8 cellular contexts compared by ENCODE assay signal in the genomic region with DNA sequence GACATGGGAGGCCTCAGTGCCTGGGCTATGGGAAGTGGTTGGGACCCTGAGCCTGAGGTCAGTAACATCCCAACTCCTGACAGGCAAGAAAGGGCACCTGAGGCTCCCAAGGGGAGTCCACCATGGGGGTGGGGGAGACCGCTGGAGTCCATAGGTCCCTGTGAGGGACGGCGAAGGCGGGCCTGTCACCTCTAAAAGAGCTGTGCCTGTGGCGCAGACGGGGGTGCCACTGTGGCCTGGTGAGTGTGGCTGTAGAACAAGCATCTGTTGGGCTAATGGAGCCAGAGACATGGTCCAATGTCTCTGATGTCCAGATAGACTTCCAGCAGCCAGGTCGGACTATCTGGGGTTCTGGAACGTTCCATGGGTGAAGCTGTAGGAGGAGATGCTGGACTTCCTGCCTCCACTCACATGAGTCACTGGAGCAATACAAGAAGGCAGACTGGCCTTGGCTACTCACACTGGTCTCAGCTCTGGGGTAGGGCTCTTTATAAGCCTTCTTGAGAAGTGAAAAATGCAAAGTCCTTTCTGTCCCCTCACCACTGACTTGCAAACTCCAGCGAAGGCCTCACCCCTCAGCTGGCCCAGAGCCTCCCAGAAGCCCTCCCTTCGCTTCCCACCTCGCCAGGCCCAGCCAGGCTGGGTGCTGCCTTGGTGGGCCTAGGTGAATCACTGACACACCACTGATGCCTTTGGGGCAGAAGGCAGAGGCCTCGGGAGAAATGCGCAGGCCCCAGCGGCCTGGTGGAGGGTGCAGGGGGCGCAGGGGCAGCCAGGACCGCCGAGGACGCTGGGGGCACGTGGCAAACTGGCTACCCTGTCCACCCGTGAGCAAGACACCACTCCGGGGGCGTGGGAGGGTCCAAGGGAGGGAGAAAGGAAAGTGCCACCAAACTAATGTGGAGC. TPM values are rescaled to one million over a fixed set of nuclear protein-coding genes. Genes with fewer than 3 reads are reported as not detected.
DNase-seq lines count a peak whose midpoint lies in the region; ATAC-seq and TF ChIP-seq lines count a peak whose summit lies in the region.

No MANE protein-coding gene starts in this region.

- peak overlapping the region; percentile 92 for H2AFZ ChIP-seq in GM23338

- intact Hi-C loops in heart left ventricle (cut with DNase I) (loop anchor here in 4 of 10 donors (5.0 to 10.0 kb wide), 5 partner anchors 79 to 149 kb away; a partner anchor contains a TSS), gastrocnemius medialis (cut with DNase I; ENCODE audit: low total_unique reads) (loop anchor here (5.0 kb wide), 4 partner anchors 46 to 184 kb away; a partner anchor contains a TSS)

- H3K27me3 ChIP-seq in GM23338 (ENCODE audit: insufficient read depth) (peaks cover 15% of the 10 kb centered on the region), heart left ventricle (no peaks in the 10 kb centered on the region), gastrocnemius medialis (no peaks in the 10 kb centered on the region)

- in situ Hi-C loops in gastrocnemius medialis (cut with MboI; ENCODE audit: low sequenced_read_pairs in 4 of 4), result loop anchor here in 1 of 4 donors (10.0 kb wide), 1 partner anchor 139 kb away; no protein-coding TSS in a partner anchor

- peak overlapping the region; percentile 75 for H3K4me3 Mint-ChIP-seq in GM23338
- H3K4me3 Mint-ChIP-seq in activated T-cell treated with anti-CD3 and anti-CD28 coated beads, Interleukin-2, amount 50 U/mL, for 4 hours, result peak overlapping the region; percentile 79

- no peak overlapping the region for H3K27ac ChIP-seq in GM23338 (ENCODE audit: low read depth)
- H3K27ac ChIP-seq in heart left ventricle, result peak overlapping the region in 11 of 12 donors; percentile 49 to 84 (median 60)
- peak overlapping the region; percentile 55 to 70 (median 62) for H3K27ac ChIP-seq in gastrocnemius medialis

- peaks cover 16% of the 10 kb centered on the region for H3F3A ChIP-seq in GM23338 (replicated peaks; ENCODE audit: low read depth)

- H3K9me3 ChIP-seq in heart left ventricle (no peaks in the 10 kb centered on the region), gastrocnemius medialis (no peaks in the 10 kb centered on the region)

- peaks cover 29% of the 10 kb centered on the region for H3K4me1 ChIP-seq in GM23338 (ENCODE audit: insufficient read depth)
- peaks cover 0 to 45% (median 8%) of the 10 kb centered on the region in 12 donors for H3K4me1 ChIP-seq in heart left ventricle
- peaks cover 5 to 9% of the 10 kb centered on the region in 2 donors for H3K4me1 ChIP-seq in gastrocnemius medialis

- peak overlapping the region; percentile 51; the same call in 1 of the 2 replicates for H3K4me3 ChIP-seq in GM23338
- peak overlapping the region in 7 of 12 donors; percentile 21 to 97 (median 37) for H3K4me3 ChIP-seq in heart left ventricle
- no peak overlapping the region for H3K4me3 ChIP-seq in gastrocnemius medialis

- TF ChIP-seq CTCF in GM23338 (conservative IDR thresholded peaks at IDR 0.05; ENCODE audit: low read depth in 2 of 2), result no peak
- TF ChIP-seq CTCF in heart left ventricle (IDR thresholded peaks at IDR 0.05), result no peak
- TF ChIP-seq CTCF in gastrocnemius medialis (IDR thresholded peaks at IDR 0.05 in 4 of 5, conservative IDR thresholded peaks at IDR 0.05 in 1 of 5), result no peak

- H3K9me3 Mint-ChIP-seq in GM23338, result no peaks in the 10 kb centered on the region; the same call in 2 of the 3 replicates
- no peaks in the 10 kb centered on the region for H3K9me3 Mint-ChIP-seq in activated T-cell treated with anti-CD3 and anti-CD28 coated beads, Interleukin-2, amount 50 U/mL, for 4 hours

- no peak overlapping the region; the same call in 1 of the 2 replicates for H3K4me2 ChIP-seq in GM23338

- WGBS in heart left ventricle, 4 donors, result 89 to 90% (median 89%) methylated on average over 16 to 22 of the region's 22 CpGs

- H3K36me3 Mint-ChIP-seq in GM23338 (ENCODE audit: low read depth), result no peaks in the 10 kb centered on the region
- peaks cover 25% of the 10 kb centered on the region for H3K36me3 Mint-ChIP-seq in activated T-cell treated with anti-CD3 and anti-CD28 coated beads, Interleukin-2, amount 50 U/mL, for 4 hours (ENCODE audit: insufficient read depth)

- peaks cover 26% of the 10 kb centered on the region for H3K79me2 ChIP-seq in GM23338 (replicated peaks; ENCODE audit: insufficient read depth)

- no peak overlapping the region for H3K27ac Mint-ChIP-seq in GM23338

- H3K27me3 Mint-ChIP-seq in GM23338 (ENCODE audit: insufficient read depth, low read depth, poor library complexity), result peaks cover 28% of the 10 kb centered on the region
- no peaks in the 10 kb centered on the region for H3K27me3 Mint-ChIP-seq in activated T-cell treated with anti-CD3 and anti-CD28 coated beads, Interleukin-2, amount 50 U/mL, for 4 hours (ENCODE audit: low read depth)

- peak; percentile 74 for DNase-seq in AG08396 (ENCODE audit: low spot score)
- peak; percentile 40 for DNase-seq in GM23338 (ENCODE audit: low spot score)
- no peak for DNase-seq in activated T-cell treated with anti-CD3 and anti-CD28 coated beads, Interleukin-2, amount 50 U/mL, for 4 hours
- DNase-seq in heart left ventricle, result peak in 1 of 5 donors; percentile 27
- no peak for DNase-seq in gastrocnemius medialis
- no peak for DNase-seq in SK-N-DZ (ENCODE audit: low spot score)

- ATAC-seq in GM23338, result peak; percentile 7; the same call in 2 of the 3 replicates
- no peak for ATAC-seq in activated T-cell treated with anti-CD3 and anti-CD28 coated beads, Interleukin-2, amount 50 U/mL, for 4 hours
- peak; percentile 15 to 62 (median 36) for ATAC-seq in heart left ventricle
- ATAC-seq in gastrocnemius medialis, result peak; percentile 32 to 38
- ATAC-seq in GM19467 (IDR thresholded peaks at IDR 0.05; ENCODE audit: unreplicated experiment), result no peak
- ATAC-seq in GM18502 (IDR thresholded peaks at IDR 0.05; ENCODE audit: poor library complexity, unreplicated experiment), result no peak

- H4K20me1 ChIP-seq in GM23338 (replicated peaks; ENCODE audit: insufficient read depth), result no peaks in the 10 kb centered on the region

- no peak for TF ChIP-seq POLR2A in heart left ventricle (IDR thresholded peaks at IDR 0.05)
- TF ChIP-seq POLR2A in gastrocnemius medialis (IDR thresholded peaks at IDR 0.05), result no peak

- peaks cover 36% of the 10 kb centered on the region for H3K4me1 Mint-ChIP-seq in GM23338
- peaks cover 47% of the 10 kb centered on the region for H3K4me1 Mint-ChIP-seq in activated T-cell treated with anti-CD3 and anti-CD28 coated beads, Interleukin-2, amount 50 U/mL, for 4 hours (ENCODE audit: low read depth)

- no peaks in the 10 kb centered on the region for H3K9me2 ChIP-seq in GM23338 (ENCODE audit: insufficient read depth)

- H3K36me3 ChIP-seq in GM23338 (ENCODE audit: insufficient read depth), result no peaks in the 10 kb centered on the region
- H3K36me3 ChIP-seq in heart left ventricle, result no peaks in the 10 kb centered on the region
- H3K36me3 ChIP-seq in gastrocnemius medialis, result no peaks in the 10 kb centered on the region

TF ChIP-seq in GM23338, 12 proteins besides CTCF, POLR2A, EP300 and RAD21:
- no peak for TF ChIP-seq EZH2 (IDR thresholded peaks at IDR 0.05; ENCODE audit: low read depth, unreplicated experiment)
- no peak for TF ChIP-seq ZNF331 (CRISPR knock-in tag; IDR thresholded peaks at IDR 0.05; ENCODE audit: low read depth)
- no peak for TF ChIP-seq NANOG (IDR thresholded peaks at IDR 0.05; ENCODE audit: borderline replicate concordance)
- no peak for TF ChIP-seq ZNF114 (CRISPR knock-in tag; IDR thresholded peaks at IDR 0.05)
- TF ChIP-seq JUNB (IDR thresholded peaks at IDR 0.05; ENCODE audit: unreplicated experiment), result no peak
- TF ChIP-seq CREB1 (CRISPR knock-in tag; IDR thresholded peaks at IDR 0.05; ENCODE audit: low read depth), result no peak

RNA-seq across cellular contexts. Expression of a gene that starts 1.1 kb away (rescaled TPM):
- 9.3 and 10.8 TPM in 2 replicates for total RNA-seq in GM23338 (2014; rRNA removed; shearing (Covaris generic))
- 3.5 and 3.7 TPM in 2 replicates for polyA plus RNA-seq in GM23338 (2016; fragmentation: Nextera tagmentation; extraction: Ambion mirVana)
- total RNA-seq in activated T-cell treated with anti-CD3 and anti-CD28 coated beads, Interleukin-2, amount 50 U/mL, for 4 hours, result 10 to 100 TPM; 76.0 to 91.0 (median 78.1) TPM
- 10 to 100 TPM in 6 of 9 donors, 1 to 10 TPM in 3; 8.0 to 20.6 (median 11.0) TPM for total RNA-seq in heart left ventricle
- polyA plus RNA-seq in heart left ventricle, result 1 to 10 TPM; 1.6 to 6.3 TPM
- total RNA-seq in gastrocnemius medialis, result 10 to 100 TPM in 1 of 4 donors, 1 to 10 TPM in 3; 5.5 to 14.7 (median 6.9) TPM
- 5.3 and 5.4 TPM in 2 replicates for polyA plus RNA-seq in SK-N-DZ (2014; cell fraction: cytosol; rRNA removed)
- polyA plus RNA-seq in SK-N-DZ (2014; cell fraction: nucleus; rRNA removed), result 4.7 and 5.9 TPM in 2 replicates

Comparison
In these comparisons a context has a peak if more than half of its experiments do, and no peak if none do; other contexts are left out.
1. DNase-seq: peak in AG08396 (single experiment) and GM23338 (single experiment); none in activated T-cell treated with anti-CD3 and anti-CD28 coated beads, Interleukin-2, amount 50 U/mL, for 4 hours (single experiment), gastrocnemius medialis (0 of 2) and SK-N-DZ (single experiment).
2. ATAC-seq: peak in GM23338 (single experiment), heart left ventricle (4 of 4) and gastrocnemius medialis (2 of 2); none in activated T-cell treated with anti-CD3 and anti-CD28 coated beads, Interleukin-2, amount 50 U/mL, for 4 hours (0 of 2), GM19467 (single experiment) and GM18502 (single experiment).
3. H3K4me3 ChIP-seq: peak in GM23338 (single experiment) and heart left ventricle (7 of 12); none in gastrocnemius medialis (0 of 4).